18 cellular contexts compared by ENCODE assay signal in genomic region chr1:109229531-109230127, GRCh38. TPM values are rescaled to one million over a fixed set of nuclear protein-coding genes. Genes with fewer than 3 reads are reported as not detected.
A peak's percentile ranks its signal among the peaks of the same experiment; 100 is the strongest.
DNase-seq lines count a peak whose midpoint lies in the region; FAIRE-seq and TF ChIP-seq lines count a peak whose summit lies in the region.
"Had no signal": no experiment of that assay in that cellular context is flagged by ENCODE, and none has a peak within 500 bp of the region (broad histone marks: within the 10 kb centered on the region; RNA-seq: fewer than 3 reads in every experiment).

No MANE protein-coding gene starts in this region.

- H3K4me2 ChIP-seq in astrocyte (ENCODE audit: low read length) (no peak overlapping the region), hepatocyte (no peak overlapping the region)

- DNase-seq in NCI-H2081 (lab: John Stamatoyannopoulos, UW) (peak; percentile 68 to 86), NCI-H2081 treated with DMSO at 0.1 percent for 48 hours (lab: John Stamatoyannopoulos, UW) (no peak), astrocyte (ENCODE audit: low read depth) (no peak), iPS-NIHi7 (ENCODE audit: extremely low spot score) (peak; percentile 87), testis (peak; percentile 61), C1 segment of cervical spinal cord (lab: John Stamatoyannopoulos, UW) (no peak), posterior vena cava (ENCODE audit: low spot score) (no peak), hepatocyte (ENCODE audit: low spot score) (no peak)
- DNase-seq: activated CD4-positive, alpha-beta T cell treated with anti-CD3 and anti-CD28 coated beads, Interleukin-2, amount 10 ng/mL, durations not matched to agents 24 days and 14 days; activated T-cell treated with anti-CD3 and anti-CD28 coated beads, Interleukin-2, amount 50 U/mL, for 1 hour; effector memory CD8-positive, alpha-beta T cell; Kasumi-1; kidney had no signal

- H3K4me1 Mint-ChIP-seq in astrocyte (ENCODE audit: low read depth, unreplicated experiment): peaks cover 26% of the 10 kb centered on the region

- H3K9me3 ChIP-seq in astrocyte (ENCODE audit: insufficient read depth, low read depth, low read length) (no peaks in the 10 kb centered on the region), testis (no peaks in the 10 kb centered on the region), hepatocyte (ENCODE audit: low read depth) (no peaks in the 10 kb centered on the region)

- H3K36me3 ChIP-seq in astrocyte (ENCODE audit: insufficient read depth, low read length) (peaks cover 50% of the 10 kb centered on the region), testis (ENCODE audit: low read depth, missing control alignments) (no peaks in the 10 kb centered on the region), hepatocyte (replicated peaks; ENCODE audit: insufficient read depth, low read depth) (no peaks in the 10 kb centered on the region)

- TF ChIP-seq CTCF in astrocyte (IDR thresholded peaks at IDR 0.05; ENCODE audit: insufficient read depth, low read depth, low read length) (no peak), testis (IDR thresholded peaks at IDR 0.05) (no peak), hepatocyte (IDR thresholded peaks at IDR 0.05; ENCODE audit: poor library complexity) (no peak)

- 57 to 76% methylated on average over 13 of the region's 13 CpGs for WGBS in testis, 2 donors
- 68% methylated on average over 13 of the region's 13 CpGs for WGBS in hepatocyte (ENCODE audit: low lambda C conversion rate, missing lambda C conversion rate)

- H3K27ac ChIP-seq in astrocyte (ENCODE audit: low read depth, low read length) (no peak overlapping the region), testis (no peak overlapping the region), hepatocyte (no peak overlapping the region)
- H3K27ac ChIP-seq: 22Rv1 had no signal

- H3K9me3 Mint-ChIP-seq in astrocyte (ENCODE audit: unreplicated experiment): no peaks in the 10 kb centered on the region
- H3K9me3 Mint-ChIP-seq: activated CD4-positive, alpha-beta T cell treated with anti-CD3 and anti-CD28 coated beads, Interleukin-2, amount 10 ng/mL, durations not matched to agents 24 days and 14 days; activated naive CD4-positive, alpha-beta T cell treated with anti-CD3 and anti-CD28 coated beads, Interleukin-2, amount 50 U/mL, for 72 hours; effector memory CD8-positive, alpha-beta T cell; T-helper 2 cell treated with Interferon-gamma antibody and Interleukin-4, amounts not matched to agents 5 μg/mL and 100 μg/mL, for 36 hours had no signal

- H3K9ac ChIP-seq in astrocyte (ENCODE audit: low read length): no peak overlapping the region

- H4K20me1 ChIP-seq in astrocyte (ENCODE audit: insufficient read depth, low read length): peaks cover 57% of the 10 kb centered on the region
- H4K20me1 ChIP-seq in hepatocyte (ENCODE audit: insufficient read depth, poor library complexity, severe bottlenecking): peaks cover 9% of the 10 kb centered on the region

- peaks cover 28% of the 10 kb centered on the region for H3K36me3 Mint-ChIP-seq in astrocyte (ENCODE audit: low read depth, unreplicated experiment)
- H3K36me3 Mint-ChIP-seq: activated naive CD4-positive, alpha-beta T cell treated with anti-CD3 and anti-CD28 coated beads, Interleukin-2, amount 50 U/mL, for 72 hours had no signal

- intact Hi-C loops in testis (cut with DNase I; ENCODE audit: low total_unique reads): no loop called here
- intact Hi-C loops in posterior vena cava (cut with DNase I): no loop called here

- no peak overlapping the region for H2AFZ ChIP-seq in astrocyte (ENCODE audit: low read depth, low read length)
- no peak overlapping the region for H2AFZ ChIP-seq in hepatocyte

- TF ChIP-seq POLR2A in testis (IDR thresholded peaks at IDR 0.05): no peak

- H3K79me2 ChIP-seq in astrocyte (ENCODE audit: insufficient read depth, low read length) (peaks cover 43% of the 10 kb centered on the region), hepatocyte (peaks cover 37% of the 10 kb centered on the region)

- H3K4me1 ChIP-seq in astrocyte (ENCODE audit: insufficient read depth, low read length): peaks cover 19% of the 10 kb centered on the region
- peaks cover 16% of the 10 kb centered on the region for H3K4me1 ChIP-seq in testis
- no peaks in the 10 kb centered on the region for H3K4me1 ChIP-seq in hepatocyte (ENCODE audit: insufficient read depth)

- no peak overlapping the region for H3K4me3 Mint-ChIP-seq in astrocyte (ENCODE audit: unreplicated experiment)
- H3K4me3 Mint-ChIP-seq: activated CD4-positive, alpha-beta T cell treated with anti-CD3 and anti-CD28 coated beads, Interleukin-2, amount 10 ng/mL, durations not matched to agents 24 days and 14 days; effector memory CD8-positive, alpha-beta T cell; T-helper 2 cell treated with Interferon-gamma antibody and Interleukin-4, amounts not matched to agents 5 μg/mL and 100 μg/mL, for 36 hours had no signal

- FAIRE-seq in astrocyte (lab: Jason Lieb, UNC): no peak
- FAIRE-seq: bronchial epithelial cell, GM12891, kidney had no signal

- no peaks in the 10 kb centered on the region for H3K9me2 ChIP-seq in hepatocyte (replicated peaks; ENCODE audit: insufficient read depth)

- H3K27me3 ChIP-seq in astrocyte (ENCODE audit: insufficient read depth, low read length) (no peaks in the 10 kb centered on the region), testis (no peaks in the 10 kb centered on the region), hepatocyte (no peaks in the 10 kb centered on the region)

- no peak overlapping the region for H3K4me3 ChIP-seq in astrocyte (ENCODE audit: insufficient read depth, low read depth, low read length)
- H3K4me3 ChIP-seq in testis: no peak overlapping the region
- H3K4me3 ChIP-seq in hepatocyte: no peak overlapping the region

- H3K27ac Mint-ChIP-seq in astrocyte (ENCODE audit: unreplicated experiment): peak overlapping the region; percentile 53
- H3K27ac Mint-ChIP-seq: activated CD4-positive, alpha-beta T cell treated with anti-CD3 and anti-CD28 coated beads, Interleukin-2, amount 10 ng/mL, durations not matched to agents 24 days and 14 days; activated naive CD4-positive, alpha-beta T cell treated with anti-CD3 and anti-CD28 coated beads, Interleukin-2, amount 50 U/mL, for 72 hours; effector memory CD8-positive, alpha-beta T cell; T-helper 2 cell treated with Interferon-gamma antibody and Interleukin-4, amounts not matched to agents 5 μg/mL and 100 μg/mL, for 36 hours had no signal

- no peaks in the 10 kb centered on the region for H3K27me3 Mint-ChIP-seq in astrocyte (ENCODE audit: low read depth, unreplicated experiment)
- H3K27me3 Mint-ChIP-seq: activated CD4-positive, alpha-beta T cell treated with anti-CD3 and anti-CD28 coated beads, Interleukin-2, amount 10 ng/mL, durations not matched to agents 24 days and 14 days; effector memory CD8-positive, alpha-beta T cell had no signal

RNA-seq across cellular contexts. Expression of gene SARS1, which starts 15.9 kb away (rescaled TPM):
- total RNA-seq in astrocyte: 350 and 355 TPM in 2 replicates
- total RNA-seq in testis: 100 to 1,000 TPM; 112 to 149 TPM
- 132 TPM for polyA plus RNA-seq in testis (ENCODE audit: insufficient read depth, low read depth, low replicate concordance)
- total RNA-seq in posterior vena cava: 100 to 1,000 TPM; 131 to 132 TPM
- total RNA-seq in hepatocyte: 179 and 180 TPM in 2 replicates
- polyA plus RNA-seq in hepatocyte: 125 and 158 TPM in 2 replicates

RNA-seq across cellular contexts. Expression of gene CELSR2, which starts 19.7 kb away (rescaled TPM):
- 8.5 and 10.0 TPM in 2 replicates for total RNA-seq in astrocyte
- 100 to 1,000 TPM; 107 to 140 TPM for total RNA-seq in testis
- 59.6 TPM for polyA plus RNA-seq in testis (ENCODE audit: insufficient read depth, low read depth, low replicate concordance)
- total RNA-seq in posterior vena cava: 1 to 10 TPM; 2.8 to 3.3 TPM
- total RNA-seq in hepatocyte: 2.6 and 3.7 TPM in 2 replicates
- polyA plus RNA-seq in hepatocyte: 3.2 and 3.3 TPM in 2 replicates

RNA-seq across cellular contexts. Expression of gene PSRC1, which starts 53.3 kb away (rescaled TPM):
- total RNA-seq in astrocyte (4.5 and 7.7 TPM in 2 replicates), testis (10 to 100 TPM; 34.0 to 48.9 TPM), posterior vena cava (1 to 10 TPM; 1.7 to 2.2 TPM), hepatocyte (10.1 and 14.3 TPM in 2 replicates)
- polyA plus RNA-seq in testis (ENCODE audit: insufficient read depth, low read depth, low replicate concordance) (24.0 TPM), hepatocyte (9.1 and 13.7 TPM in 2 replicates)

Comparison
In these comparisons a context has a peak if more than half of its experiments do, and no peak if none do; other contexts are left out.
1. DNase-seq: peak in NCI-H2081 (2 of 2), iPS-NIHi7 (single experiment) and testis (single experiment); none in NCI-H2081 treated with DMSO at 0.1 percent for 48 hours (single experiment), astrocyte (single experiment), C1 segment of cervical spinal cord (0 of 14), posterior vena cava (single experiment) and hepatocyte (single experiment).